36 cellular contexts compared by ENCODE assay signal in the genomic region with DNA sequence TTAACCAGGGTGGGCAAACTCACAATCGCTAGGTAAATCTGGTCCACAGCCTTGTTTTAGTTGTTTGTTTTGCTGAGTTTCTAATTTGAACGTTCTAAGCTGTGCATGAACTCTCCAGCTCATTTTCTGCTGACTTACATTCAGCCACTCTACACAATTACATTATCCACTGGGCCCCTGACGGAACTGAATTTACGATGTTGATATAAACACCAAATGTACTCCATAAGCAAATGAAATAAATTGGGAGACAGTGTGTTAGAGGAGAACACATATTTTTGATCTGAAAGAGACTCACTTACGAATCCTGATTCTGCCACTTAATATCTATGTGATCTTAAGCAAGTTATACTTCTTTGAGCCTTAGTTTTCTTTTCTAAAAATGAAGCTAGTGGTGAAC.
"Had no signal": no experiment of that assay in that cellular context is flagged by ENCODE, and none has a peak within 500 bp of the region (broad histone marks: within the 10 kb centered on the region; RNA-seq: fewer than 3 reads in every experiment).

No MANE protein-coding gene starts in this region.

- H3K27ac Mint-ChIP-seq: activated CD4-positive, alpha-beta memory T cell treated with anti-CD3 and anti-CD28 coated beads, Interleukin-2, amount 10 ng/mL, durations not matched to agents 7 days and 5 days; activated CD4-positive, alpha-beta T cell treated with anti-CD3 and anti-CD28 coated beads for 36 hours; activated CD4-positive, alpha-beta T cell treated with anti-CD3 and anti-CD28 coated beads, Interleukin-2, amount 10 ng/mL, durations not matched to agents 7 days and 5 days; activated CD8-positive, alpha-beta memory T cell treated with anti-CD3 and anti-CD28 coated beads, Interleukin-2, amount 10 ng/mL, durations not matched to agents 7 days and 5 days; activated CD8-positive, alpha-beta T cell treated with anti-CD3 and anti-CD28 coated beads, Interleukin-2, amount 10 ng/mL, durations not matched to agents 7 days and 5 days; activated naive CD4-positive, alpha-beta T cell treated with anti-CD3 and anti-CD28 coated beads, Interleukin-2, amount 10 ng/mL, durations not matched to agents 7 days and 5 days; activated naive CD4-positive, alpha-beta T cell treated with anti-CD3 and anti-CD28 coated beads, Interleukin-2, amount 50 U/mL, for 24 hours; activated naive CD8-positive, alpha-beta T cell; activated naive CD8-positive, alpha-beta T cell treated with anti-CD3 and anti-CD28 coated beads, Interleukin-2, amount 10 ng/mL, durations not matched to agents 7 days and 5 days; activated naive CD8-positive, alpha-beta T cell treated with anti-CD3 and anti-CD28 coated beads, Interleukin-2, amount 50 U/mL, for 24 hours; activated T-cell treated with anti-CD3 and anti-CD28 coated beads, Interleukin-2, amount 50 U/mL, for 24 hours; activated T-helper 2 cell treated with anti-CD3 and anti-CD28 coated beads, Interferon-gamma antibody, Interleukin-2, Interleukin-4, amounts not matched to agents 10 μg/mL and 5 μg/mL and 100 μg/mL, durations not matched to agents 14 hours and 24 hours and 36 hours; brain; T-helper 1 cell treated with Interleukin-12 subunit alpha and Interleukin-12 subunit beta and Interleukin-4 antibody, amounts not matched to agents 30 μg/mL and 1 μg/mL, for 36 hours; T-helper 2 cell treated with Interferon-gamma antibody and Interleukin-4, amounts not matched to agents 5 μg/mL and 100 μg/mL, for 36 hours; WTC11 had no signal

- ATAC-seq: activated CD4-positive, alpha-beta T cell treated with anti-CD3 and anti-CD28 coated beads for 36 hours; activated CD4-positive, CD25-positive, alpha-beta regulatory T cell treated with anti-CD3 and anti-CD28 coated beads, Interleukin-2, amount 50 U/mL, for 24 hours; activated CD8-positive, alpha-beta memory T cell treated with anti-CD3 and anti-CD28 coated beads, Interleukin-2, amount 10 ng/mL, durations not matched to agents 7 days and 5 days; activated CD8-positive, alpha-beta T cell treated with anti-CD3 and anti-CD28 coated beads, Interleukin-2, amount 10 ng/mL, durations not matched to agents 7 days and 5 days; activated naive CD8-positive, alpha-beta T cell treated with anti-CD3 and anti-CD28 coated beads, Interleukin-2, amount 50 U/mL, for 24 hours; WTC11 had no signal

- H3K4me3 Mint-ChIP-seq: activated CD4-positive, alpha-beta memory T cell treated with anti-CD3 and anti-CD28 coated beads, Interleukin-2, amount 10 ng/mL, durations not matched to agents 7 days and 5 days; activated CD4-positive, alpha-beta T cell treated with anti-CD3 and anti-CD28 coated beads for 36 hours; activated CD4-positive, alpha-beta T cell treated with anti-CD3 and anti-CD28 coated beads, Interleukin-2, amount 10 ng/mL, durations not matched to agents 7 days and 5 days; activated CD8-positive, alpha-beta memory T cell treated with anti-CD3 and anti-CD28 coated beads, Interleukin-2, amount 10 ng/mL, durations not matched to agents 7 days and 5 days; activated CD8-positive, alpha-beta T cell treated with anti-CD3 and anti-CD28 coated beads, Interleukin-2, amount 10 ng/mL, durations not matched to agents 7 days and 5 days; activated naive CD4-positive, alpha-beta T cell treated with anti-CD3 and anti-CD28 coated beads, Interleukin-2, amount 10 ng/mL, durations not matched to agents 7 days and 5 days; activated naive CD4-positive, alpha-beta T cell treated with anti-CD3 and anti-CD28 coated beads, Interleukin-2, amount 50 U/mL, for 24 hours; activated naive CD8-positive, alpha-beta T cell; activated naive CD8-positive, alpha-beta T cell treated with anti-CD3 and anti-CD28 coated beads, Interleukin-2, amount 10 ng/mL, durations not matched to agents 7 days and 5 days; activated naive CD8-positive, alpha-beta T cell treated with anti-CD3 and anti-CD28 coated beads, Interleukin-2, amount 50 U/mL, for 24 hours; activated T-cell treated with anti-CD3 and anti-CD28 coated beads, Interleukin-2, amount 50 U/mL, for 24 hours; brain; central memory CD8-positive, alpha-beta T cell; T-helper 1 cell treated with Interleukin-12 subunit alpha and Interleukin-12 subunit beta and Interleukin-4 antibody, amounts not matched to agents 30 μg/mL and 1 μg/mL, for 36 hours; T-helper 2 cell treated with Interferon-gamma antibody and Interleukin-4, amounts not matched to agents 5 μg/mL and 100 μg/mL, for 36 hours; WTC11 had no signal

- H3K4me1 Mint-ChIP-seq: activated CD4-positive, alpha-beta memory T cell treated with anti-CD3 and anti-CD28 coated beads, Interleukin-2, amount 10 ng/mL, durations not matched to agents 7 days and 5 days; activated CD4-positive, alpha-beta T cell treated with anti-CD3 and anti-CD28 coated beads for 36 hours; activated CD8-positive, alpha-beta memory T cell treated with anti-CD3 and anti-CD28 coated beads, Interleukin-2, amount 10 ng/mL, durations not matched to agents 7 days and 5 days; activated naive CD4-positive, alpha-beta T cell treated with anti-CD3 and anti-CD28 coated beads, Interleukin-2, amount 10 ng/mL, durations not matched to agents 7 days and 5 days; activated naive CD4-positive, alpha-beta T cell treated with anti-CD3 and anti-CD28 coated beads, Interleukin-2, amount 50 U/mL, for 24 hours; activated naive CD8-positive, alpha-beta T cell treated with anti-CD3 and anti-CD28 coated beads, Interleukin-2, amount 50 U/mL, for 24 hours; brain; central memory CD8-positive, alpha-beta T cell had no signal

- H3K27ac ChIP-seq: cardiac muscle cell, WERI-Rb-1 had no signal

- H3K9me3 Mint-ChIP-seq: activated CD4-positive, alpha-beta T cell treated with anti-CD3 and anti-CD28 coated beads, Interleukin-2, amount 10 ng/mL, durations not matched to agents 7 days and 5 days had no signal

- H3K27me3 Mint-ChIP-seq: activated CD4-positive, alpha-beta memory T cell treated with anti-CD3 and anti-CD28 coated beads, Interleukin-2, amount 10 ng/mL, durations not matched to agents 7 days and 5 days; activated CD4-positive, alpha-beta T cell treated with anti-CD3 and anti-CD28 coated beads, Interleukin-2, amount 10 ng/mL, durations not matched to agents 7 days and 5 days; activated CD8-positive, alpha-beta memory T cell treated with anti-CD3 and anti-CD28 coated beads, Interleukin-2, amount 10 ng/mL, durations not matched to agents 7 days and 5 days; activated naive CD4-positive, alpha-beta T cell treated with anti-CD3 and anti-CD28 coated beads, Interleukin-2, amount 10 ng/mL, durations not matched to agents 7 days and 5 days; activated naive CD4-positive, alpha-beta T cell treated with anti-CD3 and anti-CD28 coated beads, Interleukin-2, amount 50 U/mL, for 24 hours; activated naive CD8-positive, alpha-beta T cell; activated naive CD8-positive, alpha-beta T cell treated with anti-CD3 and anti-CD28 coated beads, Interleukin-2, amount 50 U/mL, for 24 hours; activated T-cell treated with anti-CD3 and anti-CD28 coated beads, Interleukin-2, amount 50 U/mL, for 24 hours; brain; central memory CD8-positive, alpha-beta T cell had no signal

- DNase-seq: activated CD4-positive, alpha-beta memory T cell treated with anti-CD3 and anti-CD28 coated beads, Interleukin-2, amount 10 ng/mL, durations not matched to agents 7 days and 5 days; activated CD4-positive, alpha-beta T cell treated with anti-CD3 and anti-CD28 coated beads for 1 hour; activated CD4-positive, alpha-beta T cell treated with anti-CD3 and anti-CD28 coated beads for 36 hours; activated CD4-positive, alpha-beta T cell treated with anti-CD3 and anti-CD28 coated beads for 48 hours; activated CD4-positive, alpha-beta T cell treated with anti-CD3 and anti-CD28 coated beads, Interleukin-2, amount 10 ng/mL, durations not matched to agents 7 days and 5 days; activated CD4-positive, alpha-beta T cell treated with anti-CD3 and anti-CD28 coated beads, Interleukin-2, amount 50 U/mL, for 48 hours; activated CD4-positive, CD25-positive, alpha-beta regulatory T cell; activated CD8-positive, alpha-beta memory T cell treated with anti-CD3 and anti-CD28 coated beads for 24 hours; activated CD8-positive, alpha-beta memory T cell treated with anti-CD3 and anti-CD28 coated beads, Interleukin-2, amount 10 ng/mL, durations not matched to agents 7 days and 5 days; activated CD8-positive, alpha-beta memory T cell treated with anti-CD3 and anti-CD28 coated beads, Interleukin-2, amount 50 U/mL, for 48 hours; activated effector memory CD4-positive, alpha-beta T cell treated with Interleukin-2 at 50 U/mL for 16 hours; activated gamma-delta T cell; activated naive CD4-positive, alpha-beta T cell treated with anti-CD3 and anti-CD28 coated beads, Interleukin-2, amount 10 ng/mL, durations not matched to agents 7 days and 5 days; activated naive CD4-positive, alpha-beta T cell treated with Interleukin-2 at 50 U/mL for 16 hours; activated naive CD8-positive, alpha-beta T cell treated with anti-CD3 and anti-CD28 coated beads, Interleukin-2, amount 10 ng/mL, durations not matched to agents 7 days and 5 days; activated naive CD8-positive, alpha-beta T cell treated with anti-CD3 and anti-CD28 coated beads, Interleukin-2, amount 50 U/mL, for 24 hours; activated T-cell treated with anti-CD3 and anti-CD28 coated beads, Interleukin-2, amount 50 U/mL, for 24 hours; activated T-cell treated with anti-CD3 and anti-CD28 coated beads, Interleukin-2, amount 50 U/mL, for 48 hours; amygdala; anterior cingulate cortex; caudate nucleus; cerebellar nuclear complex; T-helper 1 cell; T-helper 9 cell; WERI-Rb-1 had no signal

- H3K36me3 Mint-ChIP-seq: activated CD8-positive, alpha-beta memory T cell treated with anti-CD3 and anti-CD28 coated beads, Interleukin-2, amount 10 ng/mL, durations not matched to agents 7 days and 5 days; activated naive CD4-positive, alpha-beta T cell treated with anti-CD3 and anti-CD28 coated beads, Interleukin-2, amount 10 ng/mL, durations not matched to agents 7 days and 5 days; activated naive CD4-positive, alpha-beta T cell treated with anti-CD3 and anti-CD28 coated beads, Interleukin-2, amount 50 U/mL, for 24 hours; activated naive CD8-positive, alpha-beta T cell; activated naive CD8-positive, alpha-beta T cell treated with anti-CD3 and anti-CD28 coated beads, Interleukin-2, amount 10 ng/mL, durations not matched to agents 7 days and 5 days had no signal
